Comparison of ENCODE assay signal across 9 cellular contexts in genomic region chr9:92097997-92098482, GRCh38. TPM values are rescaled to one million over a fixed set of nuclear protein-coding genes. Genes with fewer than 3 reads are reported as not detected.
A peak's percentile ranks its signal among the peaks of the same experiment; 100 is the strongest.
DNase-seq lines count a peak whose midpoint lies in the region; ATAC-seq, FAIRE-seq and TF ChIP-seq lines count a peak whose summit lies in the region.
"Had no signal": no experiment of that assay in that cellular context is flagged by ENCODE, and none has a peak within 500 bp of the region (broad histone marks: within the 10 kb centered on the region; RNA-seq: fewer than 3 reads in every experiment).

No MANE protein-coding gene starts in this region.

- TF ChIP-seq POLR2A in endothelial cell of umbilical vein (IDR thresholded peaks at IDR 0.05; ENCODE audit: low read depth, low read length) (peak; percentile 24), suprapubic skin (IDR thresholded peaks at IDR 0.05) (no peak)

- no peaks in the 10 kb centered on the region for H3K36me3 ChIP-seq in endothelial cell of umbilical vein (ENCODE audit: control insufficient read depth in 2 of 2, extremely low read depth in 1 of 2, insufficient read depth in 2 of 2, low read length in 2 of 2)
- H3K36me3 ChIP-seq in mucosa of rectum (ENCODE audit: control insufficient read depth in 2 of 2, insufficient read depth in 2 of 2, low read length in 2 of 2) = peaks cover 5 to 6% of the 10 kb centered on the region in 2 donors
- no peaks in the 10 kb centered on the region for H3K36me3 ChIP-seq in suprapubic skin

- H3K4me1 Mint-ChIP-seq in Calu3 (ENCODE audit: low read depth, unreplicated experiment) = peaks cover 35% of the 10 kb centered on the region
- H3K4me1 Mint-ChIP-seq in activated CD8-positive, alpha-beta T cell treated with anti-CD3 and anti-CD28 coated beads, Interleukin-2, amount 10 ng/mL, durations not matched to agents 7 days and 5 days (ENCODE audit: low read depth) = peaks cover 51% of the 10 kb centered on the region

- POLR2A ChIA-PET in activated CD8-positive, alpha-beta T cell treated with anti-CD3 and anti-CD28 coated beads, Interleukin-2, amount 10 ng/mL, durations not matched to agents 7 days and 5 days (lab: Charles Lee) = no interaction called here
- POLR2A ChIA-PET in endothelial cell of umbilical vein (lab: Charles Lee) = interaction anchor here (1.7 kb wide), 1 partner anchor 13 kb away, joined by 5 read pairs; no protein-coding TSS in a partner anchor

- H3K4me3 ChIP-seq in endothelial cell of umbilical vein (replicated peaks in 1 of 3; ENCODE audit: insufficient read depth in 1 of 3, low read depth in 1 of 3, low read length in 3 of 3) (peak overlapping the region in 2 of 3 experiments; percentile 3 to 30), mucosa of rectum (ENCODE audit: low read length in 2 of 2) (peak overlapping the region; percentile 39 to 46), suprapubic skin (peak overlapping the region; percentile 27)

- H3K4me1 ChIP-seq in endothelial cell of umbilical vein (ENCODE audit: control insufficient read depth, extremely low read depth, insufficient read depth, low read length) = peaks cover 24% of the 10 kb centered on the region
- H3K4me1 ChIP-seq in mucosa of rectum (ENCODE audit: control insufficient read depth in 2 of 2, insufficient read depth in 2 of 2, low read length in 2 of 2) = peaks cover 0 to 2% of the 10 kb centered on the region in 2 donors
- H3K4me1 ChIP-seq in suprapubic skin = no peaks in the 10 kb centered on the region

- H3K4me2 ChIP-seq in endothelial cell of umbilical vein (ENCODE audit: insufficient read depth, low read length) = peak overlapping the region; percentile 56

- H3K9me3 ChIP-seq in endothelial cell of umbilical vein (replicated peaks; ENCODE audit: control insufficient read depth, insufficient read depth, low read length) (no peaks in the 10 kb centered on the region), mucosa of rectum (ENCODE audit: control insufficient read depth in 2 of 2, low read length in 2 of 2) (no peaks in the 10 kb centered on the region), suprapubic skin (no peaks in the 10 kb centered on the region)

- H3K27ac ChIP-seq in endothelial cell of umbilical vein (ENCODE audit: insufficient read depth, low read depth, low read length) (peak overlapping the region; percentile 23), mucosa of rectum (ENCODE audit: low read depth in 2 of 2, low read length in 2 of 2) (no peak overlapping the region), suprapubic skin (no peak overlapping the region)

- no peak for TF ChIP-seq CTCF in Calu3 (IDR thresholded peaks at IDR 0.05; ENCODE audit: unreplicated experiment)
- TF ChIP-seq CTCF in endothelial cell of umbilical vein (IDR thresholded peaks at IDR 0.05; ENCODE audit: extremely low read depth in 1 of 2, insufficient read depth in 1 of 2, low read depth in 1 of 2, low read length in 2 of 2) = no peak
- no peak for TF ChIP-seq CTCF in suprapubic skin (IDR thresholded peaks at IDR 0.05)

- H4K20me1 ChIP-seq in endothelial cell of umbilical vein (replicated peaks; ENCODE audit: control insufficient read depth, extremely low read depth, insufficient read depth, low read length) = no peaks in the 10 kb centered on the region

- no peak for TF ChIP-seq EP300 in suprapubic skin (IDR thresholded peaks at IDR 0.05)

- no peaks in the 10 kb centered on the region for H3K27me3 ChIP-seq in endothelial cell of umbilical vein (ENCODE audit: control insufficient read depth in 2 of 2, insufficient read depth in 2 of 2, low read length in 2 of 2)
- H3K27me3 ChIP-seq in mucosa of rectum (ENCODE audit: control insufficient read depth in 2 of 2, insufficient read depth in 2 of 2, low read length in 2 of 2) = no peaks in the 10 kb centered on the region
- no peaks in the 10 kb centered on the region for H3K27me3 ChIP-seq in suprapubic skin

- intact Hi-C loops in Calu3 (cut with micrococcal nuclease; ENCODE audit: unreplicated experiment) (no loop called here), endothelial cell of umbilical vein (cut with micrococcal nuclease) (loop anchor here (1.0 kb wide), 1 partner anchor 17 kb away; the partner anchor contains the start of gene SPTLC1)

- H3K36me3 Mint-ChIP-seq in Calu3 (ENCODE audit: insufficient read depth, unreplicated experiment) = peaks cover 6% of the 10 kb centered on the region
- H3K36me3 Mint-ChIP-seq in activated CD8-positive, alpha-beta T cell treated with anti-CD3 and anti-CD28 coated beads, Interleukin-2, amount 10 ng/mL, durations not matched to agents 7 days and 5 days (ENCODE audit: low read depth) = peaks cover 56% of the 10 kb centered on the region

- H3K79me2 ChIP-seq in endothelial cell of umbilical vein (ENCODE audit: control insufficient read depth, insufficient read depth, low read length) = peaks cover 21% of the 10 kb centered on the region

- H2AFZ ChIP-seq in endothelial cell of umbilical vein (ENCODE audit: low read depth, low read length) = no peak overlapping the region

- H3K4me3 Mint-ChIP-seq in Calu3 (ENCODE audit: low read depth, unreplicated experiment) = peak overlapping the region; percentile 57
- H3K4me3 Mint-ChIP-seq in activated CD8-positive, alpha-beta T cell treated with anti-CD3 and anti-CD28 coated beads, Interleukin-2, amount 10 ng/mL, durations not matched to agents 7 days and 5 days = no peak overlapping the region

- H3K9ac ChIP-seq in endothelial cell of umbilical vein (replicated peaks; ENCODE audit: extremely low read depth, insufficient read depth, low read length) (no peak overlapping the region), mucosa of rectum (ENCODE audit: low read depth in 1 of 2, low read length in 2 of 2) (no peak overlapping the region)

- no peaks in the 10 kb centered on the region for H3K9me1 ChIP-seq in endothelial cell of umbilical vein (replicated peaks; ENCODE audit: control insufficient read depth, extremely low read depth, insufficient read depth, low read length)

- H3K27ac Mint-ChIP-seq in Calu3 (ENCODE audit: unreplicated experiment) = peak overlapping the region; percentile 94
- H3K27ac Mint-ChIP-seq in activated CD8-positive, alpha-beta T cell treated with anti-CD3 and anti-CD28 coated beads, Interleukin-2, amount 10 ng/mL, durations not matched to agents 7 days and 5 days = no peak overlapping the region

- WGBS in suprapubic skin = 38% methylated on average over 26 of the region's 26 CpGs

- dilution Hi-C loops in endothelial cell of umbilical vein (cut with MboI; ENCODE audit: extremely low pct_ligation_motif_present, low sequenced_read_pairs) = no loop called here

- CTCF ChIA-PET in Calu3 (lab: Charles Lee) = no interaction called here
- CTCF ChIA-PET in activated CD8-positive, alpha-beta T cell treated with anti-CD3 and anti-CD28 coated beads, Interleukin-2, amount 10 ng/mL, durations not matched to agents 7 days and 5 days (lab: Charles Lee) = interaction anchor here (0.6 kb wide), 1 partner anchor 42 kb away, joined by 3 read pairs; no protein-coding TSS in a partner anchor
- CTCF ChIA-PET in endothelial cell of umbilical vein (lab: Charles Lee) = no interaction called here

- FAIRE-seq in endothelial cell of umbilical vein (lab: Jason Lieb, UNC) = peak; percentile 8
- FAIRE-seq: colon had no signal

- no peaks in the 10 kb centered on the region for H3K27me3 Mint-ChIP-seq in Calu3 (ENCODE audit: unreplicated experiment)
- H3K27me3 Mint-ChIP-seq in activated CD8-positive, alpha-beta T cell treated with anti-CD3 and anti-CD28 coated beads, Interleukin-2, amount 10 ng/mL, durations not matched to agents 7 days and 5 days (ENCODE audit: low read depth) = no peaks in the 10 kb centered on the region

- no peak for ATAC-seq in activated CD8-positive, alpha-beta T cell treated with anti-CD3 and anti-CD28 coated beads, Interleukin-2, amount 10 ng/mL, durations not matched to agents 7 days and 5 days
- no peak for ATAC-seq in HG02763 (IDR thresholded peaks at IDR 0.05; ENCODE audit: unreplicated experiment)

- H3K9me3 Mint-ChIP-seq in Calu3 (ENCODE audit: low read depth, unreplicated experiment) = no peaks in the 10 kb centered on the region
- no peaks in the 10 kb centered on the region for H3K9me3 Mint-ChIP-seq in activated CD8-positive, alpha-beta T cell treated with anti-CD3 and anti-CD28 coated beads, Interleukin-2, amount 10 ng/mL, durations not matched to agents 7 days and 5 days (ENCODE audit: insufficient read depth)

- DNase-seq in Calu3 (peak; percentile 94), endothelial cell of umbilical vein (ENCODE audit: low read depth, low spot score) (peak; percentile 91), suprapubic skin (ENCODE audit: low spot score in 2 of 2) (peak; percentile 85 to 87), GF-D8 (lab: John Stamatoyannopoulos, UW) (no peak), cortex of kidney (lab: John Stamatoyannopoulos, UW) (no peak)
- peak; percentile 32 for DNase-seq in activated CD8-positive, alpha-beta T cell treated with anti-CD3 and anti-CD28 coated beads, Interleukin-2, amount 10 ng/mL, durations not matched to agents 7 days and 5 days

- BruUV-seq in Calu3 (replicated peaks; lab: Mats Ljungman, UMichigan) (no TSS peak), endothelial cell of umbilical vein (replicated peaks; lab: Mats Ljungman, UMichigan) (no TSS peak)

TF ChIP-seq in endothelial cell of umbilical vein, 7 proteins besides CTCF, POLR2A, EP300 and RAD21:
- TF ChIP-seq FOS (IDR thresholded peaks at IDR 0.05; ENCODE audit: borderline replicate concordance, insufficient read depth, low read length) = peak; percentile 8
- TF ChIP-seq JUN (IDR thresholded peaks at IDR 0.05; ENCODE audit: borderline replicate concordance, insufficient read depth, insufficient read length, low read depth) = no peak
- no peak for TF ChIP-seq EZH2 (IDR thresholded peaks at IDR 0.05; ENCODE audit: borderline replicate concordance, low read depth, low read length, severe bottlenecking)
- no peak for TF ChIP-seq GATA2 (IDR thresholded peaks at IDR 0.05; ENCODE audit: insufficient read depth, insufficient read length, low read depth, low read length)
- TF ChIP-seq POLR2AphosphoS5 (IDR thresholded peaks at IDR 0.05; ENCODE audit: insufficient read depth, low read depth, low read length) = peak; percentile 41
- TF ChIP-seq MYC (IDR thresholded peaks at IDR 0.05; ENCODE audit: low read depth, low read length) = no peak

RNA-seq across cellular contexts. Expression of gene SPTLC1, which starts 17.2 kb away (rescaled TPM):
- total RNA-seq in Calu3 (2022) (72.7 and 77.0 TPM in 2 replicates), endothelial cell of umbilical vein (64.6 and 68.5 TPM in 2 replicates), suprapubic skin (100 to 1,000 TPM; 105 to 115 (median 109) TPM)
- 10 to 100 TPM; 47.7 to 52.5 TPM for total RNA-seq in activated CD8-positive, alpha-beta T cell treated with anti-CD3 and anti-CD28 coated beads, Interleukin-2, amount 10 ng/mL, durations not matched to agents 7 days and 5 days
- polyA plus RNA-seq in endothelial cell of umbilical vein = 29.2 and 35.9 TPM in 2 replicates
- 42.9 and 43.1 TPM in 2 replicates for polyA plus RNA-seq in endothelial cell of umbilical vein (2011; cell fraction: cytosol; rRNA removed)
- polyA plus RNA-seq in endothelial cell of umbilical vein (2011; cell fraction: nucleus; rRNA removed) = 52.1 and 62.9 TPM in 2 replicates
- 61.1 and 73.3 TPM in 2 replicates for polyA plus RNA-seq in endothelial cell of umbilical vein (2012)
- polyA minus RNA-seq in endothelial cell of umbilical vein = 74.6 and 96.0 TPM in 2 replicates
- polyA minus RNA-seq in endothelial cell of umbilical vein (2011; cell fraction: cytosol; rRNA and poly(A)+ RNA removed) = 24.8 TPM
- polyA minus RNA-seq in endothelial cell of umbilical vein (2011; cell fraction: nucleus; rRNA and poly(A)+ RNA removed) = 60.0 and 80.1 TPM in 2 replicates

Comparison
In these comparisons a context has a peak if more than half of its experiments do, and no peak if none do; other contexts are left out.
1. DNase-seq: peak in Calu3 (single experiment), activated CD8-positive, alpha-beta T cell treated with anti-CD3 and anti-CD28 coated beads, Interleukin-2, amount 10 ng/mL, durations not matched to agents 7 days and 5 days (single experiment), endothelial cell of umbilical vein (single experiment) and suprapubic skin (2 of 2); none in GF-D8 (single experiment) and cortex of kidney (single experiment).
2. Peak in every context shown above with its lines, with median percentiles within 50 percentile points of each other: H3K4me3 ChIP-seq.